Comparison of ENCODE assay signal across 27 cellular contexts in genomic region chr1:240869071-240869470, GRCh38.
"Had no signal": no experiment of that assay in that cellular context is flagged by ENCODE, and none has a peak within 500 bp of the region (broad histone marks: within the 10 kb centered on the region; RNA-seq: fewer than 3 reads in every experiment).

No MANE protein-coding gene starts in this region.

- H3K4me3 ChIP-seq: left ventricle myocardium inferior, lung, neural progenitor cell, psoas muscle, right atrium auricular region, right lobe of liver, smooth muscle cell, stomach, testis, thyroid gland, transverse colon, upper lobe of left lung, vagina had no signal

- H3K27ac ChIP-seq: left ventricle myocardium inferior, neural progenitor cell, neutrophil, parathyroid adenoma, psoas muscle, right atrium auricular region, right lobe of liver, stomach, testis, thyroid gland, transverse colon, upper lobe of left lung, vagina had no signal

- H3K9me3 ChIP-seq: neutrophil, psoas muscle, right lobe of liver, stomach, testis, thyroid gland, transverse colon, vagina had no signal

- H3K4me2 ChIP-seq: neural progenitor cell, smooth muscle cell had no signal

- DNase-seq: islet precursor cell; left ventricle myocardium inferior; mesendoderm; naive B cell; natural killer cell; nephron progenitor cell; occipital lobe; psoas muscle; right lobe of liver; stimulated activated CD4-positive, alpha-beta T cell treated with anti-CD3 and anti-CD28 coated beads, Interleukin-1b, Interleukin-23, amount 100 ng/mL, for 48 hours; stimulated activated CD4-positive, alpha-beta T cell treated with anti-CD3 and anti-CD28 coated beads, Interleukin-2, amount 100 ng/mL, for 48 hours; stimulated activated CD4-positive, alpha-beta T cell treated with anti-CD3 and anti-CD28 coated beads, Interleukin-4, amount 100 ng/mL, for 4 hours; stimulated activated CD8-positive, alpha-beta memory T cell treated with anti-CD3 and anti-CD28 coated beads, Interleukin-4, amount 100 ng/mL, for 48 hours; stimulated activated naive CD4-positive, alpha-beta T cell treated with Interleukin-2 at 50 U/mL for 16 hours; stomach; testis; thyroid gland; transverse colon; upper lobe of left lung had no signal

- H3K79me2 ChIP-seq: parathyroid adenoma had no signal

- H3K4me1 ChIP-seq: left ventricle myocardium inferior, neural progenitor cell, parathyroid adenoma, psoas muscle, right atrium auricular region, right lobe of liver, stomach, testis, thyroid gland, transverse colon, upper lobe of left lung, vagina had no signal

- H3K36me3 ChIP-seq: left ventricle myocardium inferior, neural progenitor cell, neutrophil, right atrium auricular region, right lobe of liver, stomach, thyroid gland, transverse colon, upper lobe of left lung, vagina had no signal

- H2AFZ ChIP-seq: neural progenitor cell, parathyroid adenoma had no signal

- H3K27me3 ChIP-seq: neural progenitor cell, neutrophil, right atrium auricular region, right lobe of liver, stomach, testis, thyroid gland, transverse colon, upper lobe of left lung, vagina had no signal

- ATAC-seq: natural killer cell; psoas muscle; right lobe of liver; stimulated activated memory B cell treated with anti-CD40 and anti-IgM and Interleukin-4, amounts not matched to agents 10 μg/mL and 1 μg/mL and 100 μg/mL, for 72 hours had no signal
